ENCODE assay signal across 20 cellular contexts in genomic region chr1:244813327-244813726, GRCh38. TPM values are rescaled to one million over a fixed set of nuclear protein-coding genes. Genes with fewer than 3 reads are reported as not detected.
A peak's percentile ranks its signal among the peaks of the same experiment; 100 is the strongest.
DNase-seq lines count a peak whose midpoint lies in the region; ATAC-seq, FAIRE-seq and TF ChIP-seq lines count a peak whose summit lies in the region.
"Had no signal": no experiment of that assay in that cellular context is flagged by ENCODE, and none has a peak within 500 bp of the region (broad histone marks: within the 10 kb centered on the region; RNA-seq: fewer than 3 reads in every experiment).

No MANE protein-coding gene starts in this region.

- 78% methylated on average over 6 of the region's 6 CpGs for WGBS in A549 (ENCODE audit: missing lambda C conversion rate)
- WGBS in endodermal cell (ENCODE audit: insufficient coverage in 1 of 2, insufficient read length in 1 of 2), 2 experiments, result 88 to 92% methylated on average over 1 to 6 of the region's 6 CpGs

- peaks cover 11% of the 10 kb centered on the region for H3K36me3 Mint-ChIP-seq in GM23338 (ENCODE audit: low read depth)
- H3K36me3 Mint-ChIP-seq in endodermal cell (ENCODE audit: low read depth), result no peaks in the 10 kb centered on the region
- H3K36me3 Mint-ChIP-seq: CD14-positive monocyte had no signal

- TF ChIP-seq CTCF in A549 (IDR thresholded peaks at IDR 0.05) (no peak), GM23338 (conservative IDR thresholded peaks at IDR 0.05; ENCODE audit: low read depth in 2 of 2) (no peak), endodermal cell (conservative IDR thresholded peaks at IDR 0.05) (no peak)

- no peak overlapping the region for H2AFZ ChIP-seq in GM23338

- no peak for TF ChIP-seq EP300 in A549 (IDR thresholded peaks at IDR 0.05)

- no peak overlapping the region for H3K4me3 ChIP-seq in A549
- no peak overlapping the region for H3K4me3 ChIP-seq in GM23338
- H3K4me3 ChIP-seq in endodermal cell (ENCODE audit: low read length), result no peak overlapping the region
- H3K4me3 ChIP-seq: BLaER1, HAP-1 had no signal

- no peaks in the 10 kb centered on the region for H3K9me3 ChIP-seq in A549
- H3K9me3 ChIP-seq in endodermal cell (ENCODE audit: control insufficient read depth, low read length), result no peaks in the 10 kb centered on the region
- H3K9me3 ChIP-seq: BLaER1, HAP-1 had no signal

- H3K27ac Mint-ChIP-seq in GM23338 (no peak overlapping the region), endodermal cell (no peak overlapping the region)
- H3K27ac Mint-ChIP-seq: CD4-positive, alpha-beta memory T cell; HFFc6 had no signal

- POLR2A ChIA-PET in A549 (lab: Yijun Ruan, JAX), result interaction anchor here (0.5 kb wide), 1 partner anchor 22 kb away, joined by 4 read pairs; the partner anchor contains the start of gene COX20

- no peak for TF ChIP-seq RAD21 in A549 (conservative IDR thresholded peaks at IDR 0.05 in 1 of 2, IDR thresholded peaks at IDR 0.05 in 1 of 2)

- FAIRE-seq in A549 (lab: Jason Lieb, UNC), result no peak
- FAIRE-seq: G401.6, GM12891, GM18507 had no signal

- no peaks in the 10 kb centered on the region for H3K9me2 ChIP-seq in GM23338 (ENCODE audit: insufficient read depth)

- H3K27me3 Mint-ChIP-seq in GM23338 (ENCODE audit: insufficient read depth, low read depth, poor library complexity) (peaks cover 23% of the 10 kb centered on the region), endodermal cell (ENCODE audit: insufficient read depth) (peaks cover 17% of the 10 kb centered on the region)

- CTCF ChIA-PET in A549 (lab: Yijun Ruan, JAX), result interaction anchor here (0.7 to 4.2 kb wide), 4 partner anchors 12 to 126 kb away, joined by 3 to 22 read pairs (median 6); no protein-coding TSS in a partner anchor

- H4K20me1 ChIP-seq in GM23338 (replicated peaks; ENCODE audit: insufficient read depth), result no peaks in the 10 kb centered on the region
- H4K20me1 ChIP-seq: BLaER1 had no signal

- H3K4me3 Mint-ChIP-seq in GM23338, result no peak overlapping the region
- no peak overlapping the region for H3K4me3 Mint-ChIP-seq in endodermal cell
- H3K4me3 Mint-ChIP-seq: CD14-positive monocyte; CD4-positive, alpha-beta memory T cell; HFFc6 had no signal

- TF ChIP-seq POLR2A in A549 (IDR thresholded peaks at IDR 0.05; ENCODE audit: low read length), result no peak

- H3K4me1 Mint-ChIP-seq in GM23338 (peaks cover 36% of the 10 kb centered on the region), endodermal cell (peaks cover 18% of the 10 kb centered on the region)
- H3K4me1 Mint-ChIP-seq: CD4-positive, alpha-beta memory T cell had no signal

- peak; percentile 13 to 42; a peak in 2 of 6 replicates for ATAC-seq in A549
- no peak for ATAC-seq in GM23338
- no peak for ATAC-seq in HG02678 (IDR thresholded peaks at IDR 0.05; ENCODE audit: unreplicated experiment)

- H3K27ac ChIP-seq in A549 (no peak overlapping the region), GM23338 (ENCODE audit: low read depth) (no peak overlapping the region), endodermal cell (ENCODE audit: low read depth, low read length) (no peak overlapping the region)
- H3K27ac ChIP-seq: BLaER1 had no signal

- peaks cover 5% of the 10 kb centered on the region; the same call in 2 of the 3 replicates for H3K9me3 Mint-ChIP-seq in GM23338
- no peaks in the 10 kb centered on the region for H3K9me3 Mint-ChIP-seq in endodermal cell
- H3K9me3 Mint-ChIP-seq: CD14-positive monocyte; CD4-positive, alpha-beta memory T cell; HFFc6 had no signal

- H3K27me3 ChIP-seq in GM23338 (ENCODE audit: insufficient read depth) (no peaks in the 10 kb centered on the region), endodermal cell (ENCODE audit: control insufficient read depth, insufficient read depth, low read length, poor library complexity, severe bottlenecking) (no peaks in the 10 kb centered on the region)
- H3K27me3 ChIP-seq: BLaER1 had no signal

- no peak for DNase-seq in A549 (ENCODE audit: low read depth in 1 of 2, low spot score in 1 of 2)
- DNase-seq in GM23338 (ENCODE audit: low spot score), result no peak
- DNase-seq in endodermal cell, result peak; percentile 35
- DNase-seq in DMS 273 (lab: John Stamatoyannopoulos, UW; ENCODE audit: unreplicated experiment), result no peak
- no peak for DNase-seq in Ammon's horn (ENCODE audit: low spot score)
- no peak for DNase-seq in COLO829 (ENCODE audit: low spot score)
- DNase-seq: ACHN; Calu3; CD4-positive, alpha-beta memory T cell; HFFc6; Karpas-422; KBM-7 had no signal

- 0 out of 2 replicates have a peak, but pooled peaks cover 8% of the 10 kb centered on the region for H3F3A ChIP-seq in GM23338 (replicated peaks; ENCODE audit: low read depth)

- no peak overlapping the region for H3K9ac ChIP-seq in endodermal cell (ENCODE audit: extremely low read depth, low read length, poor library complexity, severe bottlenecking)
- H3K9ac ChIP-seq: BLaER1 had no signal

- no peaks in the 10 kb centered on the region for H3K36me3 ChIP-seq in GM23338 (ENCODE audit: insufficient read depth)
- no peaks in the 10 kb centered on the region for H3K36me3 ChIP-seq in endodermal cell (ENCODE audit: control insufficient read depth, insufficient read depth, low read length)
- H3K36me3 ChIP-seq: BLaER1, HAP-1 had no signal

- H3K4me1 ChIP-seq in A549, result no peaks in the 10 kb centered on the region
- peaks cover 17% of the 10 kb centered on the region for H3K4me1 ChIP-seq in GM23338 (ENCODE audit: insufficient read depth)
- H3K4me1 ChIP-seq in endodermal cell (ENCODE audit: control insufficient read depth, insufficient read depth, low read length), result no peaks in the 10 kb centered on the region
- H3K4me1 ChIP-seq: HAP-1 had no signal

- no peak overlapping the region for H3K4me2 ChIP-seq in A549
- no peak overlapping the region for H3K4me2 ChIP-seq in GM23338
- H3K4me2 ChIP-seq: BLaER1 had no signal

- H3K79me2 ChIP-seq in GM23338 (replicated peaks; ENCODE audit: insufficient read depth), result peaks cover 23% of the 10 kb centered on the region

TF ChIP-seq in A549, 52 proteins besides CTCF, POLR2A, EP300 and RAD21:
- TF ChIP-seq MAX (IDR thresholded peaks at IDR 0.05) (no peak), NR3C1 (IDR thresholded peaks at IDR 0.05) (no peak), ZC3H11A (IDR thresholded peaks at IDR 0.05) (no peak), ZFP36 (IDR thresholded peaks at IDR 0.05; ENCODE audit: borderline replicate concordance, partially characterized antibody) (no peak), KDM1A (IDR thresholded peaks at IDR 0.05; ENCODE audit: low read depth) (no peak), HOXB5 (CRISPR knock-in tag; IDR thresholded peaks at IDR 0.05) (no peak), EHMT2 (IDR thresholded peaks at IDR 0.05; ENCODE audit: low read depth) (no peak)

TF ChIP-seq in GM23338, 12 proteins besides CTCF, POLR2A, EP300 and RAD21 (continues in another document):
- TF ChIP-seq NANOG (IDR thresholded peaks at IDR 0.05; ENCODE audit: borderline replicate concordance), result no peak
- no peak for TF ChIP-seq STAT1 (IDR thresholded peaks at IDR 0.05; ENCODE audit: unreplicated experiment)

TF ChIP-seq in PFSK-1, 5 proteins besides CTCF, POLR2A, EP300 and RAD21 (continues in another document):
- TF ChIP-seq SIN3A (IDR thresholded peaks at IDR 0.05; ENCODE audit: borderline replicate concordance, insufficient read depth, low read length) (no peak), POLR2AphosphoS5 (IDR thresholded peaks at IDR 0.05; ENCODE audit: low read depth, low read length) (no peak)

RNA-seq across cellular contexts. Expression of gene COX20, which starts 22.1 kb away (rescaled TPM):
- polyA plus RNA-seq in A549 (2011; rRNA removed) (28.1 and 65.4 TPM in 2 replicates), A549 (2017; fragmentation: RNase III; extraction: RNeasy Plus Mini Kit Qiagen cat#74134 plus additional on column Dnase treatment) (64.4 to 78.2 TPM (median 74.6 TPM) in 3 replicates), GM23338 (2016; fragmentation: Nextera tagmentation; extraction: Ambion mirVana) (175 and 187 TPM in 2 replicates)
- polyA plus RNA-seq in A549 (2012; cell fraction: cytosol; rRNA removed), result 12.6 and 14.4 TPM in 2 replicates
- 3.5 and 6.2 TPM in 2 replicates for polyA plus RNA-seq in A549 (2012; cell fraction: nucleus; rRNA removed)
- 6.1 and 6.7 TPM in 2 replicates for polyA minus RNA-seq in A549 (2011; rRNA and poly(A)+ RNA removed)
- 19.3 and 20.0 TPM in 2 replicates for total RNA-seq in GM23338 (2014; rRNA removed; shearing (Covaris generic))
- polyA plus RNA-seq in PFSK-1 (2012; ENCODE audit: insufficient read length, low read depth), result 14.2 TPM
- 10 to 100 TPM; 19.5 to 23.4 TPM for total RNA-seq in endodermal cell
- 27.2 TPM for polyA plus RNA-seq in endodermal cell (2013, experiment 1 of 2)
- 25.9 TPM for polyA plus RNA-seq in endodermal cell (2013, experiment 2 of 2)

RNA-seq across cellular contexts. Expression of gene HNRNPU, which starts 51.0 kb away (rescaled TPM):
- 345 and 529 TPM in 2 replicates for polyA plus RNA-seq in A549 (2011; rRNA removed)
- polyA plus RNA-seq in A549 (2012; cell fraction: cytosol; rRNA removed), result 132 and 167 TPM in 2 replicates
- 136 and 185 TPM in 2 replicates for polyA plus RNA-seq in A549 (2012; cell fraction: nucleus; rRNA removed)
- polyA plus RNA-seq in A549 (2017; fragmentation: RNase III; extraction: RNeasy Plus Mini Kit Qiagen cat#74134 plus additional on column Dnase treatment), result 449 to 465 TPM (median 455 TPM) in 3 replicates
- polyA minus RNA-seq in A549 (2011; rRNA and poly(A)+ RNA removed), result 330 and 400 TPM in 2 replicates
- 630 and 687 TPM in 2 replicates for total RNA-seq in GM23338 (2014; rRNA removed; shearing (Covaris generic))
- 406 and 422 TPM in 2 replicates for polyA plus RNA-seq in GM23338 (2016; fragmentation: Nextera tagmentation; extraction: Ambion mirVana)
- 233 TPM for polyA plus RNA-seq in PFSK-1 (2012; ENCODE audit: insufficient read length, low read depth)
- total RNA-seq in endodermal cell, result 100 to 1,000 TPM; 517 to 556 TPM
- polyA plus RNA-seq in endodermal cell (2013, experiment 1 of 2), result 401 TPM
- polyA plus RNA-seq in endodermal cell (2013, experiment 2 of 2), result 378 TPM

Comparison
In these comparisons a context has a peak if more than half of its experiments do, and no peak if none do; other contexts are left out.
1. ATAC-seq: peak in A549 (2 of 2); none in GM23338 (single experiment) and HG02678 (single experiment).